Comparison of ENCODE assay signal across 6 cellular contexts in genomic region chrX:72830701-72831100, GRCh38. TPM values are rescaled to one million over a fixed set of nuclear protein-coding genes. Genes with fewer than 3 reads are reported as not detected.
"Had no signal": no experiment of that assay in that cellular context is flagged by ENCODE, and none has a peak within 500 bp of the region (broad histone marks: within the 10 kb centered on the region; RNA-seq: fewer than 3 reads in every experiment).

No MANE protein-coding gene starts in this region.

RNA-seq across cellular contexts. Expression of gene FAM236D, which starts 22.7 kb away (rescaled TPM):
- total RNA-seq: GM23248, H1, H4, H7, H9, HFFc6 had no signal
- polyA plus RNA-seq: GM23248, H1 had no signal

RNA-seq across cellular contexts. Expression of gene FAM236B, which starts 48.2 kb away (rescaled TPM):
- total RNA-seq: GM23248, H1, H4, H7, H9, HFFc6 had no signal
- polyA plus RNA-seq: GM23248, H1 had no signal

RNA-seq across cellular contexts. Expression of gene DMRTC1B, which starts 54.0 kb away (rescaled TPM):
- total RNA-seq: GM23248, H1, H7, H9, HFFc6 had no signal
- polyA plus RNA-seq: GM23248, H1 had no signal
